Comparison of ENCODE assay signal across 13 cellular contexts in genomic region chr10:94066411-94066810, GRCh38.
DNase-seq lines count a peak whose midpoint lies in the region; ATAC-seq and TF ChIP-seq lines count a peak whose summit lies in the region.
"Had no signal": no experiment of that assay in that cellular context is flagged by ENCODE, and none has a peak within 500 bp of the region (broad histone marks: within the 10 kb centered on the region; RNA-seq: fewer than 3 reads in every experiment).

No MANE protein-coding gene starts in this region.

- H3K4me1 Mint-ChIP-seq in endodermal cell: peaks cover 9% of the 10 kb centered on the region
- no peaks in the 10 kb centered on the region for H3K4me1 Mint-ChIP-seq in activated naive CD8-positive, alpha-beta T cell treated with anti-CD3 and anti-CD28 coated beads, Interleukin-2, amount 50 U/mL, for 24 hours
- H3K4me1 Mint-ChIP-seq: activated CD4-positive, alpha-beta memory T cell treated with anti-CD3 and anti-CD28 coated beads, Interleukin-2, amount 10 ng/mL, durations not matched to agents 7 days and 5 days had no signal

- H3K9me3 Mint-ChIP-seq in endodermal cell: no peaks in the 10 kb centered on the region
- no peaks in the 10 kb centered on the region for H3K9me3 Mint-ChIP-seq in activated naive CD8-positive, alpha-beta T cell treated with anti-CD3 and anti-CD28 coated beads, Interleukin-2, amount 50 U/mL, for 24 hours
- H3K9me3 Mint-ChIP-seq: activated CD4-positive, alpha-beta memory T cell treated with anti-CD3 and anti-CD28 coated beads, Interleukin-2, amount 10 ng/mL, durations not matched to agents 7 days and 5 days had no signal

- H3K9me3 ChIP-seq in endodermal cell (ENCODE audit: control insufficient read depth, low read length): no peaks in the 10 kb centered on the region

- H3K36me3 Mint-ChIP-seq in endodermal cell (ENCODE audit: low read depth): no peaks in the 10 kb centered on the region
- H3K36me3 Mint-ChIP-seq in activated naive CD8-positive, alpha-beta T cell treated with anti-CD3 and anti-CD28 coated beads, Interleukin-2, amount 50 U/mL, for 24 hours (ENCODE audit: low read depth): no peaks in the 10 kb centered on the region

- 37 to 43% methylated on average over 5 of the region's 6 CpGs for WGBS in endodermal cell (ENCODE audit: insufficient coverage in 1 of 2, insufficient read length in 1 of 2), 2 experiments

- no peak overlapping the region for H3K27ac ChIP-seq in endodermal cell (ENCODE audit: low read depth, low read length)

- H3K4me3 ChIP-seq in GM12865 (ENCODE audit: low read depth, low read length) (no peak overlapping the region), NB4 (ENCODE audit: low read depth, low read length) (no peak overlapping the region), endodermal cell (ENCODE audit: low read length) (no peak overlapping the region)

- intact Hi-C loops in posterior cingulate gyrus (cut with DNase I): no loop called here

- no peak for TF ChIP-seq CTCF in GM12865 (IDR thresholded peaks at IDR 0.05; ENCODE audit: insufficient read depth, low read depth, low read length, missing control alignments)
- no peak for TF ChIP-seq CTCF in NB4 (IDR thresholded peaks at IDR 0.05; ENCODE audit: low read depth, low read length)
- no peak for TF ChIP-seq CTCF in endodermal cell (conservative IDR thresholded peaks at IDR 0.05)

- peak; percentile 5 for DNase-seq in GM12865 (ENCODE audit: low read depth)
- peak; percentile 53 for DNase-seq in NB4 (ENCODE audit: low read depth)
- peak; percentile 81 for DNase-seq in endodermal cell
- peak; percentile 46 to 64 for DNase-seq in lung microvascular endothelial cell (ENCODE audit: low read depth in 2 of 2)
- DNase-seq in NCI-H1436 treated with DMSO at 0.1 percent for 48 hours (lab: John Stamatoyannopoulos, UW): no peak
- no peak for DNase-seq in posterior cingulate gyrus
- no peak for DNase-seq in activated naive CD8-positive, alpha-beta T cell treated with anti-CD3 and anti-CD28 coated beads, Interleukin-2, amount 50 U/mL, for 24 hours
- DNase-seq: activated CD4-positive, alpha-beta memory T cell treated with anti-CD3 and anti-CD28 coated beads, Interleukin-2, amount 10 ng/mL, durations not matched to agents 7 days and 5 days; aorta; GDM1; head of caudate nucleus; NCI-H1092 treated with DMSO at 0.1 percent for 48 hours had no signal

- H3K4me3 Mint-ChIP-seq in endodermal cell: no peak overlapping the region
- H3K4me3 Mint-ChIP-seq in activated naive CD8-positive, alpha-beta T cell treated with anti-CD3 and anti-CD28 coated beads, Interleukin-2, amount 50 U/mL, for 24 hours: no peak overlapping the region
- H3K4me3 Mint-ChIP-seq: activated CD4-positive, alpha-beta memory T cell treated with anti-CD3 and anti-CD28 coated beads, Interleukin-2, amount 10 ng/mL, durations not matched to agents 7 days and 5 days had no signal

- H3K27ac Mint-ChIP-seq in endodermal cell: no peak overlapping the region
- H3K27ac Mint-ChIP-seq in activated naive CD8-positive, alpha-beta T cell treated with anti-CD3 and anti-CD28 coated beads, Interleukin-2, amount 50 U/mL, for 24 hours: no peak overlapping the region
- H3K27ac Mint-ChIP-seq: activated CD4-positive, alpha-beta memory T cell treated with anti-CD3 and anti-CD28 coated beads, Interleukin-2, amount 10 ng/mL, durations not matched to agents 7 days and 5 days had no signal

- H3K27me3 ChIP-seq in endodermal cell (ENCODE audit: control insufficient read depth, insufficient read depth, low read length, poor library complexity, severe bottlenecking): no peaks in the 10 kb centered on the region

- ATAC-seq in activated naive CD8-positive, alpha-beta T cell treated with anti-CD3 and anti-CD28 coated beads, Interleukin-2, amount 50 U/mL, for 24 hours: no peak
- no peak for ATAC-seq in HG02759 (IDR thresholded peaks at IDR 0.05; ENCODE audit: unreplicated experiment)

- peaks cover 8% of the 10 kb centered on the region for H3K27me3 Mint-ChIP-seq in endodermal cell (ENCODE audit: insufficient read depth)
- peaks cover 1% of the 10 kb centered on the region for H3K27me3 Mint-ChIP-seq in activated naive CD8-positive, alpha-beta T cell treated with anti-CD3 and anti-CD28 coated beads, Interleukin-2, amount 50 U/mL, for 24 hours
- H3K27me3 Mint-ChIP-seq: activated CD4-positive, alpha-beta memory T cell treated with anti-CD3 and anti-CD28 coated beads, Interleukin-2, amount 10 ng/mL, durations not matched to agents 7 days and 5 days had no signal

- peaks cover 4% of the 10 kb centered on the region for H3K4me1 ChIP-seq in endodermal cell (ENCODE audit: control insufficient read depth, insufficient read depth, low read length)

- no peak overlapping the region for H3K9ac ChIP-seq in endodermal cell (ENCODE audit: extremely low read depth, low read length, poor library complexity, severe bottlenecking)

- TF ChIP-seq POLR2A in NB4 (IDR thresholded peaks at IDR 0.05; ENCODE audit: extremely low read depth, insufficient read length): no peak

- H3K36me3 ChIP-seq in endodermal cell (ENCODE audit: control insufficient read depth, insufficient read depth, low read length): no peaks in the 10 kb centered on the region

Comparison
In these comparisons a context has a peak if more than half of its experiments do, and no peak if none do; other contexts are left out.
1. DNase-seq: peak in GM12865 (single experiment), NB4 (single experiment), endodermal cell (single experiment) and lung microvascular endothelial cell (2 of 2); none in NCI-H1436 treated with DMSO at 0.1 percent for 48 hours (single experiment), posterior cingulate gyrus (0 of 10) and activated naive CD8-positive, alpha-beta T cell treated with anti-CD3 and anti-CD28 coated beads, Interleukin-2, amount 50 U/mL, for 24 hours (single experiment).